24 cellular contexts compared by ENCODE assay signal in the genomic region with DNA sequence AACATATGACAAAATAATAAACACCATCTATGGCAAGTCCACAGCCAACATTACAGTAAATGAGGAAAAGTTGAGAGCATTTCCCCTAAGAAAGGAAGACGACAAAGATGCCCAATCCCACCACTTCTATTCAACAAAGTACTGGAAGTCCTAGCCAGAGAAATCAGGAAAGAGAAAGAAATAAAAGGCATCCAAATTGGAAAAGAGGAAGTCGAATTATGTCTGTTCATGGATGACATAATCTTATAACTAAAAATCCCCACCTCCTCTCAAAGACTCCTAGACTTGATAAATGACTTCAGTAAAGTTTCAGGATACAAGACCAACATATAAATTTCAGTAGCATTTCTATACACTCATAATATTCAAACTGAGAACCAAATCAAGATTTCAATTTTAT.
"Had no signal": no experiment of that assay in that cellular context is flagged by ENCODE, and none has a peak within 500 bp of the region (broad histone marks: within the 10 kb centered on the region; RNA-seq: fewer than 3 reads in every experiment).

No MANE protein-coding gene starts in this region.

- DNase-seq: dermis blood vessel endothelial cell; dorsolateral prefrontal cortex; effector CD4-positive, alpha-beta T cell; effector memory CD4-positive, alpha-beta T cell; foreskin keratinocyte; heart left ventricle; hypothalamus; immature natural killer cell; islet precursor cell; kidney; kidney glomerular epithelial cell; left lung; left ventricle myocardium superior; lower lobe of right lung; mesendoderm; midbrain; naive thymus-derived CD4-positive, alpha-beta T cell; natural killer cell had no signal

- H3K4me3 ChIP-seq: coronary artery, dorsolateral prefrontal cortex, esophagus muscularis mucosa, gastroesophageal sphincter, heart left ventricle, hepatocyte, left lung, lower lobe of right lung had no signal

- H3K36me3 ChIP-seq: esophagus muscularis mucosa, gastroesophageal sphincter, heart left ventricle, left lung, lower lobe of right lung had no signal

- H2AFZ ChIP-seq: hepatocyte had no signal

- H3K27ac ChIP-seq: coronary artery, dorsolateral prefrontal cortex, esophagus muscularis mucosa, foreskin keratinocyte, gastroesophageal sphincter, heart left ventricle, hepatocyte, left lung, lower lobe of right lung had no signal

- H3K79me2 ChIP-seq: hepatocyte had no signal

- H3K27me3 ChIP-seq: dorsolateral prefrontal cortex, esophagus muscularis mucosa, foreskin keratinocyte, gastroesophageal sphincter, heart left ventricle, hepatocyte, left lung had no signal

- H3K4me1 ChIP-seq: esophagus muscularis mucosa, foreskin keratinocyte, gastroesophageal sphincter, heart left ventricle, left lung, lower lobe of right lung had no signal

- H3K4me2 ChIP-seq: hepatocyte had no signal

- FAIRE-seq: endothelial cell of umbilical vein, frontal cortex, kidney had no signal

- H3K9me3 ChIP-seq: lower lobe of right lung had no signal
